Comparison of ENCODE assay signal across 9 cellular contexts in genomic region chr6:13484138-13484708, GRCh38. TPM values are rescaled to one million over a fixed set of nuclear protein-coding genes. Genes with fewer than 3 reads are reported as not detected.
DNase-seq lines count a peak whose midpoint lies in the region; ATAC-seq and TF ChIP-seq lines count a peak whose summit lies in the region.
"Had no signal": no experiment of that assay in that cellular context is flagged by ENCODE, and none has a peak within 500 bp of the region (broad histone marks: within the 10 kb centered on the region; RNA-seq: fewer than 3 reads in every experiment).

No MANE protein-coding gene starts in this region.

- peak overlapping the region; percentile 53 for H3K4me3 Mint-ChIP-seq in activated T-helper 1 cell treated with anti-CD3 and anti-CD28 coated beads, Interleukin-12 subunit alpha, Interleukin-12 subunit beta, Interleukin-2, Interleukin-4 antibody, amounts not matched to agents 30 ng/mL and 10 ng/mL and 1 ng/mL, durations not matched to agents 14 hours and 24 hours and 36 hours

- peaks cover 13% of the 10 kb centered on the region for H3K36me3 Mint-ChIP-seq in activated T-helper 1 cell treated with anti-CD3 and anti-CD28 coated beads, Interleukin-12 subunit alpha, Interleukin-12 subunit beta, Interleukin-2, Interleukin-4 antibody, amounts not matched to agents 30 ng/mL and 10 ng/mL and 1 ng/mL, durations not matched to agents 14 hours and 24 hours and 36 hours (ENCODE audit: low read depth)

- no peak for TF ChIP-seq CTCF in left ventricle myocardium inferior (IDR thresholded peaks at IDR 0.05; ENCODE audit: borderline replicate concordance)

- H3K9me3 ChIP-seq in left ventricle myocardium inferior (replicated peaks), result no peaks in the 10 kb centered on the region

- peaks cover 7% of the 10 kb centered on the region for H3K27me3 Mint-ChIP-seq in activated T-helper 1 cell treated with anti-CD3 and anti-CD28 coated beads, Interleukin-12 subunit alpha, Interleukin-12 subunit beta, Interleukin-2, Interleukin-4 antibody, amounts not matched to agents 30 ng/mL and 10 ng/mL and 1 ng/mL, durations not matched to agents 14 hours and 24 hours and 36 hours (ENCODE audit: insufficient read depth)

- intact Hi-C loops in left ventricle myocardium inferior (cut with micrococcal nuclease), result loop anchor here (10.0 kb wide), 1 partner anchor 59 kb away; no protein-coding TSS in a partner anchor
- intact Hi-C loops in cardiac septum (cut with DNase I), result no loop called here
- intact Hi-C loops in activated T-helper 1 cell treated with anti-CD3 and anti-CD28 coated beads, Interleukin-12 subunit alpha, Interleukin-12 subunit beta, Interleukin-2, Interleukin-4 antibody, amounts not matched to agents 30 ng/mL and 10 ng/mL and 1 ng/mL, durations not matched to agents 14 hours and 24 hours and 36 hours (cut with micrococcal nuclease), result loop anchor here (1.0 kb wide), 1 partner anchor 29 kb away; no protein-coding TSS in a partner anchor

- peaks cover 9% of the 10 kb centered on the region for H3K36me3 ChIP-seq in left ventricle myocardium inferior

- ATAC-seq in GM21576 (IDR thresholded peaks at IDR 0.05; ENCODE audit: unreplicated experiment), result no peak
- no peak for ATAC-seq in HG03159 (IDR thresholded peaks at IDR 0.05; ENCODE audit: unreplicated experiment)

- no peak for DNase-seq in left ventricle myocardium inferior
- no peak for DNase-seq in cardiac septum (ENCODE audit: low spot score)
- no peak for DNase-seq in activated T-helper 1 cell treated with anti-CD3 and anti-CD28 coated beads, Interleukin-12 subunit alpha, Interleukin-12 subunit beta, Interleukin-2, Interleukin-4 antibody, amounts not matched to agents 30 ng/mL and 10 ng/mL and 1 ng/mL, durations not matched to agents 14 hours and 24 hours and 36 hours (ENCODE audit: low spot score)
- peak; percentile 28 to 36 for DNase-seq in lung microvascular endothelial cell (ENCODE audit: low read depth in 2 of 2)
- DNase-seq in DMS 273 treated with DMSO at 0.1 percent for 48 hours (lab: John Stamatoyannopoulos, UW), result no peak
- no peak for DNase-seq in NCI-H2081 (lab: John Stamatoyannopoulos, UW)

- peaks cover 91% of the 10 kb centered on the region for H3K4me1 ChIP-seq in left ventricle myocardium inferior

- H3K27ac Mint-ChIP-seq in activated T-helper 1 cell treated with anti-CD3 and anti-CD28 coated beads, Interleukin-12 subunit alpha, Interleukin-12 subunit beta, Interleukin-2, Interleukin-4 antibody, amounts not matched to agents 30 ng/mL and 10 ng/mL and 1 ng/mL, durations not matched to agents 14 hours and 24 hours and 36 hours, result peak overlapping the region; percentile 21

- no peaks in the 10 kb centered on the region for H3K27me3 ChIP-seq in left ventricle myocardium inferior (ENCODE audit: low read depth)

- H3K4me3 ChIP-seq in left ventricle myocardium inferior, result peak overlapping the region; percentile 93

- peak overlapping the region; percentile 98 for H3K27ac ChIP-seq in left ventricle myocardium inferior (replicated peaks)
- H3K27ac ChIP-seq: epithelial cell of prostate had no signal

- H3K4me1 Mint-ChIP-seq in activated T-helper 1 cell treated with anti-CD3 and anti-CD28 coated beads, Interleukin-12 subunit alpha, Interleukin-12 subunit beta, Interleukin-2, Interleukin-4 antibody, amounts not matched to agents 30 ng/mL and 10 ng/mL and 1 ng/mL, durations not matched to agents 14 hours and 24 hours and 36 hours (ENCODE audit: low read depth), result peaks cover 50% of the 10 kb centered on the region

- no peaks in the 10 kb centered on the region for H3K9me3 Mint-ChIP-seq in activated T-helper 1 cell treated with anti-CD3 and anti-CD28 coated beads, Interleukin-12 subunit alpha, Interleukin-12 subunit beta, Interleukin-2, Interleukin-4 antibody, amounts not matched to agents 30 ng/mL and 10 ng/mL and 1 ng/mL, durations not matched to agents 14 hours and 24 hours and 36 hours

RNA-seq across cellular contexts. Expression of gene GFOD1, which starts 3.2 kb away (rescaled TPM):
- total RNA-seq in left ventricle myocardium inferior (51.6 TPM), cardiac septum (54.0 TPM), lung microvascular endothelial cell (14.1 and 14.6 TPM in 2 replicates)
- 12.4 and 13.6 TPM in 2 replicates for total RNA-seq in activated T-helper 1 cell treated with anti-CD3 and anti-CD28 coated beads, Interleukin-12 subunit alpha, Interleukin-12 subunit beta, Interleukin-2, Interleukin-4 antibody, amounts not matched to agents 30 ng/mL and 10 ng/mL and 1 ng/mL, durations not matched to agents 14 hours and 24 hours and 36 hours

Comparison
In these comparisons a context has a peak if more than half of its experiments do, and no peak if none do; other contexts are left out.
1. DNase-seq: peak in lung microvascular endothelial cell (2 of 2); none in left ventricle myocardium inferior (single experiment), cardiac septum (single experiment), activated T-helper 1 cell treated with anti-CD3 and anti-CD28 coated beads, Interleukin-12 subunit alpha, Interleukin-12 subunit beta, Interleukin-2, Interleukin-4 antibody, amounts not matched to agents 30 ng/mL and 10 ng/mL and 1 ng/mL, durations not matched to agents 14 hours and 24 hours and 36 hours (single experiment), DMS 273 treated with DMSO at 0.1 percent for 48 hours (single experiment) and NCI-H2081 (0 of 2).